Comparison of ENCODE assay signal across 3 cellular contexts in genomic region chrX:100695302-100695701, GRCh38.
TF ChIP-seq lines count a peak whose summit lies in the region.

No MANE protein-coding gene starts in this region.

TF ChIP-seq in SK-N-SH, 30 proteins besides CTCF, POLR2A, EP300 and RAD21 (continued from another document):
- TF ChIP-seq ZBTB33 (IDR thresholded peaks at IDR 0.05; ENCODE audit: borderline replicate concordance, low read depth) = no peak

TF ChIP-seq in SK-N-SH treated with all-trans-retinoic acid at 6 μM for 48 hours, 23 proteins besides CTCF, POLR2A, EP300 and RAD21 (continued from another document):
- TF ChIP-seq CREB5 (CRISPR knock-in tag; IDR thresholded peaks at IDR 0.05; ENCODE audit: low read depth) (no peak), SNAI2 (CRISPR knock-in tag; IDR thresholded peaks at IDR 0.05) (no peak), PATZ1 (CRISPR knock-in tag; IDR thresholded peaks at IDR 0.05; ENCODE audit: borderline replicate concordance) (no peak), ISL1 (CRISPR knock-in tag; IDR thresholded peaks at IDR 0.05) (no peak), ZNF565 (CRISPR knock-in tag; conservative IDR thresholded peaks at IDR 0.05; ENCODE audit: low read depth) (no peak), RARB (CRISPR knock-in tag; IDR thresholded peaks at IDR 0.05) (no peak), POU6F1 (CRISPR knock-in tag; IDR thresholded peaks at IDR 0.05; ENCODE audit: borderline replicate concordance, low read depth) (no peak), PPARA (CRISPR knock-in tag; IDR thresholded peaks at IDR 0.05; ENCODE audit: borderline replicate concordance) (no peak), ZNF8 (CRISPR knock-in tag; IDR thresholded peaks at IDR 0.05) (no peak), ARNTL (CRISPR knock-in tag; IDR thresholded peaks at IDR 0.05; ENCODE audit: borderline replicate concordance, low read depth) (no peak), GLIS3 (CRISPR knock-in tag; IDR thresholded peaks at IDR 0.05) (no peak), TSHZ2 (CRISPR knock-in tag; IDR thresholded peaks at IDR 0.05) (no peak)

TF ChIP-seq in A549, 52 proteins besides CTCF, POLR2A, EP300 and RAD21 (continued from another document):
- TF ChIP-seq HMGXB4 (CRISPR knock-in tag; IDR thresholded peaks at IDR 0.05; ENCODE audit: borderline replicate concordance) (no peak), HOXA7 (CRISPR knock-in tag; IDR thresholded peaks at IDR 0.05) (no peak), HOXB5 (CRISPR knock-in tag; IDR thresholded peaks at IDR 0.05) (no peak), GATA3 (IDR thresholded peaks at IDR 0.05; ENCODE audit: borderline replicate concordance) (no peak), BHLHE40 (IDR thresholded peaks at IDR 0.05; ENCODE audit: low read depth, low read length) (no peak), EHMT2 (IDR thresholded peaks at IDR 0.05; ENCODE audit: low read depth) (no peak), RCOR1 (IDR thresholded peaks at IDR 0.05; ENCODE audit: low read depth, low read length) (no peak), MYC (IDR thresholded peaks at IDR 0.05; ENCODE audit: borderline replicate concordance, low read length) (no peak), NPAS2 (CRISPR knock-in tag; IDR thresholded peaks at IDR 0.05; ENCODE audit: borderline replicate concordance) (no peak), RFX5 (IDR thresholded peaks at IDR 0.05) (no peak), USF2 (IDR thresholded peaks at IDR 0.05) (no peak), FOSL2 (IDR thresholded peaks at IDR 0.05) (no peak), FOSL2 (CRISPR knock-in tag; IDR thresholded peaks at IDR 0.05) (no peak)
